19 cellular contexts compared by ENCODE assay signal in genomic region chr7:108049962-108050361, GRCh38. TPM values are rescaled to one million over a fixed set of nuclear protein-coding genes. Genes with fewer than 3 reads are reported as not detected.
DNase-seq lines count a peak whose midpoint lies in the region; ATAC-seq and TF ChIP-seq lines count a peak whose summit lies in the region.
"Had no signal": no experiment of that assay in that cellular context is flagged by ENCODE, and none has a peak within 500 bp of the region (broad histone marks: within the 10 kb centered on the region; RNA-seq: fewer than 3 reads in every experiment).

No MANE protein-coding gene starts in this region.

- H3K27ac ChIP-seq in BLaER1 treated with 17β-estradiol and CSF1 and Interleukin-3, amounts not matched to agents 10 nM and 100 nM: no peak overlapping the region
- H3K27ac ChIP-seq: brain microvascular endothelial cell, HL-60, ovary, WERI-Rb-1 had no signal

- no peak overlapping the region for H3K4me3 ChIP-seq in BLaER1 treated with 17β-estradiol and CSF1 and Interleukin-3, amounts not matched to agents 10 nM and 100 nM
- no peak overlapping the region for H3K4me3 ChIP-seq in lower leg skin (ENCODE audit: low read depth, poor library complexity, severe bottlenecking)
- H3K4me3 ChIP-seq: ovary had no signal

- H3K4me2 ChIP-seq in BLaER1 treated with 17β-estradiol and CSF1 and Interleukin-3, amounts not matched to agents 10 nM and 100 nM: peak overlapping the region in 7 of 11 experiments; percentile 29 to 57 (median 37); a peak in 12 of 22 replicates

- TF ChIP-seq POLR2A in lower leg skin (IDR thresholded peaks at IDR 0.05): no peak

- DNase-seq in lower leg skin (ENCODE audit: low spot score in 2 of 2) (no peak), Right ventricle myocardium inferior (ENCODE audit: missing footprints) (no peak), ureter (ENCODE audit: low spot score) (no peak), kidney glomerular epithelial cell (lab: John Stamatoyannopoulos, UW) (no peak)
- DNase-seq: activated CD8-positive, alpha-beta memory T cell treated with anti-CD3 and anti-CD28 coated beads, Interleukin-2, amount 50 U/mL, for 4 hours; activated naive CD4-positive, alpha-beta T cell treated with anti-CD3 and anti-CD28 coated beads, Interleukin-2, amount 50 U/mL, for 16 hours; brain microvascular endothelial cell; NCI-H1417 treated with DMSO at 0.1 percent for 48 hours; NCI-H345; ovary; small intestine; stimulated activated naive CD8-positive, alpha-beta T cell treated with anti-CD3 and anti-CD28 coated beads, Interleukin-15, Interleukin-2, amounts not matched to agents 100 U/mL and 50 U/mL, for 24 hours; WERI-Rb-1 had no signal

- H3K36me3 ChIP-seq in BLaER1 treated with 17β-estradiol and CSF1 and Interleukin-3, amounts not matched to agents 10 nM and 100 nM: no peaks in the 10 kb centered on the region
- H3K36me3 ChIP-seq: brain microvascular endothelial cell, ovary, WERI-Rb-1 had no signal

- ATAC-seq in GM18858 (IDR thresholded peaks at IDR 0.05; ENCODE audit: unreplicated experiment) (peak; percentile 79), GM21825 (IDR thresholded peaks at IDR 0.05; ENCODE audit: unreplicated experiment) (peak; percentile 72), HG03575 (IDR thresholded peaks at IDR 0.05; ENCODE audit: extremely low read depth, insufficient number of reproducible peaks, low FRiP score, unreplicated experiment) (peak; percentile 67), Right ventricle myocardium inferior (no peak)
- ATAC-seq: left lobe of liver; stimulated activated naive CD8-positive, alpha-beta T cell treated with anti-CD3 and anti-CD28 coated beads, Interleukin-15, Interleukin-2, amounts not matched to agents 100 U/mL and 50 U/mL, for 24 hours had no signal

- H4K20me1 ChIP-seq in BLaER1 treated with 17β-estradiol and CSF1 and Interleukin-3, amounts not matched to agents 10 nM and 100 nM: no peaks in the 10 kb centered on the region

- intact Hi-C loops in lower leg skin (cut with DNase I; ENCODE audit: low total_unique reads) (no loop called here), Right ventricle myocardium inferior (cut with DNase I) (no loop called here)

- no peak overlapping the region for H3K9ac ChIP-seq in BLaER1 treated with 17β-estradiol and CSF1 and Interleukin-3, amounts not matched to agents 10 nM and 100 nM

- H3K9me3 ChIP-seq in BLaER1 treated with 17β-estradiol and CSF1 and Interleukin-3, amounts not matched to agents 10 nM and 100 nM (replicated peaks in 1 of 11): no peaks in the 10 kb centered on the region
- H3K9me3 ChIP-seq: ovary had no signal

- WGBS in lower leg skin, 2 donors: 88 to 91% methylated on average over 3 of the region's 3 CpGs

- no peak for TF ChIP-seq CTCF in lower leg skin (IDR thresholded peaks at IDR 0.05)

- no peaks in the 10 kb centered on the region for H3K27me3 ChIP-seq in BLaER1 treated with 17β-estradiol and CSF1 and Interleukin-3, amounts not matched to agents 10 nM and 100 nM
- H3K27me3 ChIP-seq: brain microvascular endothelial cell, ovary had no signal

- peaks cover 0 to 32% (median 22%) of the 10 kb centered on the region in 10 experiments; a peak in 17 of 20 replicates for H3K4me1 ChIP-seq in BLaER1 treated with 17β-estradiol and CSF1 and Interleukin-3, amounts not matched to agents 10 nM and 100 nM

RNA-seq across cellular contexts. Expression of gene LAMB1, which starts 47.0 kb away (rescaled TPM):
- 10 to 100 TPM; 43.9 to 84.8 (median 65.2) TPM for total RNA-seq in lower leg skin
- total RNA-seq in Right ventricle myocardium inferior: 83.2 TPM
- 198 TPM for total RNA-seq in ureter
